ENCODE assay signal across 28 cellular contexts in the genomic region with DNA sequence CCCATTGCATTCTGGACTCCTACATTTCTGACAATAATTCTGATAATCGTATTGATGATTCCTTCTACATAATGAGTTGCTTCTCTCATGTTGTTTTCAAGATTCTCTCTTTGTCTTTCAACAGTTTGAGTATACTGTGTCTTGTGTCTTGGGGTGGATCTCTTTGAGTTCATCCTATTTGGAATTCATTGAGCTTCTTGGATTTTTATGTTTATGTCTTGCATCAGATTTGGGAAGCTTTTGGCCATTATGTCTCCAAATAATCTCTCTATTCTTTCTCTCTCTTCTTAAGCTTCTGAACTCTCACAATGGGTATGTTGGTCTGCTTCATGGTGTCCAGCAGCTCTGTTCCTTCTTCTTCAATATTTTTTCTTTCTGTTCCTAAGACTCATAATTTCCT.
"Had no signal": no experiment of that assay in that cellular context is flagged by ENCODE, and none has a peak within 500 bp of the region (broad histone marks: within the 10 kb centered on the region; RNA-seq: fewer than 3 reads in every experiment).

No MANE protein-coding gene starts in this region.

- H3K27me3 ChIP-seq: stomach, suprapubic skin, testis, thyroid gland, tibial artery, tibial nerve, transverse colon, upper lobe of left lung, upper lobe of right lung, uterus, vagina had no signal

- H3K4me3 Mint-ChIP-seq: stimulated activated effector memory CD8-positive, alpha-beta T cell treated with anti-CD3 and anti-CD28 coated beads, Interleukin-12 subunit alpha, Interleukin-12 subunit beta, amount 100 ng/mL, for 72 hours; stimulated activated memory B cell treated with anti-CD40 and anti-IgM and Interleukin-4, amounts not matched to agents 10 μg/mL and 1 μg/mL and 100 μg/mL, for 72 hours; stimulated activated naive B cell treated with anti-CD40 and anti-IgM and Interleukin-4, amounts not matched to agents 10 μg/mL and 1 μg/mL and 100 μg/mL, for 72 hours; stimulated activated naive CD8-positive, alpha-beta T cell treated with anti-CD3 and anti-CD28 coated beads, Interleukin-15, amount 100 ng/mL, for 72 hours; stimulated activated naive CD8-positive, alpha-beta T cell treated with anti-CD3 and anti-CD28 coated beads, Interleukin-15, Interleukin-2, amounts not matched to agents 100 ng/mL and 50 ng/mL, for 24 hours; type B pancreatic cell had no signal

- H3K36me3 Mint-ChIP-seq: stimulated activated effector memory CD8-positive, alpha-beta T cell treated with anti-CD3 and anti-CD28 coated beads, Interleukin-12 subunit alpha, Interleukin-12 subunit beta, amount 100 ng/mL, for 72 hours; type B pancreatic cell had no signal

- H3K4me3 ChIP-seq: stomach, suprapubic skin, testis, thoracic aorta, thyroid gland, tibial artery, tibial nerve, transverse colon, upper lobe of left lung, upper lobe of right lung, uterus, vagina had no signal

- H3K27me3 Mint-ChIP-seq: stimulated activated memory B cell treated with anti-CD40 and anti-IgM and Interleukin-4, amounts not matched to agents 10 μg/mL and 1 μg/mL and 100 μg/mL, for 72 hours; stimulated activated naive B cell treated with anti-CD40 and anti-IgM and Interleukin-4, amounts not matched to agents 10 μg/mL and 1 μg/mL and 100 μg/mL, for 72 hours; stimulated activated naive CD8-positive, alpha-beta T cell treated with anti-CD3 and anti-CD28 coated beads, Interleukin-15, amount 100 ng/mL, for 72 hours; stimulated activated naive CD8-positive, alpha-beta T cell treated with anti-CD3 and anti-CD28 coated beads, Interleukin-15, Interleukin-2, amounts not matched to agents 100 ng/mL and 50 ng/mL, for 24 hours; type B pancreatic cell had no signal

- H3K4me1 ChIP-seq: stomach, suprapubic skin, testis, thyroid gland, tibial artery, tibial nerve, transverse colon, upper lobe of left lung, upper lobe of right lung, uterus, vagina had no signal

- DNase-seq: stimulated activated CD4-positive, alpha-beta T cell treated with anti-CD3 and anti-CD28 coated beads, Interleukin-2, amount 100 ng/mL, for 48 hours; stimulated activated CD4-positive, alpha-beta T cell treated with anti-CD3 and anti-CD28 coated beads, Interleukin-4, amount 100 ng/mL, for 1 hour; stimulated activated CD4-positive, alpha-beta T cell treated with anti-CD3 and anti-CD28 coated beads, Interleukin-4, amount 100 ng/mL, for 24 hours; stimulated activated CD4-positive, alpha-beta T cell treated with anti-CD3 and anti-CD28 coated beads, Interleukin-4, amount 100 ng/mL, for 4 hours; stimulated activated CD8-positive, alpha-beta memory T cell treated with anti-CD3 and anti-CD28 coated beads, Interleukin-4, amount 100 ng/mL, for 48 hours; stimulated activated naive B cell treated with anti-CD40 and anti-IgM and Interleukin-4, amounts not matched to agents 10 μg/mL and 1 μg/mL and 100 μg/mL, for 72 hours; stimulated activated naive CD4-positive, alpha-beta T cell; stimulated activated naive CD4-positive, alpha-beta T cell treated with Interleukin-2 at 50 U/mL for 16 hours; stimulated activated naive CD8-positive, alpha-beta T cell treated with anti-CD3 and anti-CD28 coated beads, Interleukin-15, amount 100 ng/mL, for 72 hours; stimulated activated naive CD8-positive, alpha-beta T cell treated with anti-CD3 and anti-CD28 coated beads, Interleukin-15, Interleukin-2, amounts not matched to agents 100 U/mL and 50 U/mL, for 24 hours; stomach; substantia nigra; testis; thyroid gland; tibial artery; transverse colon; trophoblast cell; upper lobe of left lung; upper lobe of right lung; uterus had no signal

- H3K4me1 Mint-ChIP-seq: stimulated activated effector memory CD8-positive, alpha-beta T cell treated with anti-CD3 and anti-CD28 coated beads, Interleukin-12 subunit alpha, Interleukin-12 subunit beta, amount 100 ng/mL, for 72 hours; stimulated activated memory B cell treated with anti-CD40 and anti-IgM and Interleukin-4, amounts not matched to agents 10 μg/mL and 1 μg/mL and 100 μg/mL, for 72 hours; stimulated activated naive CD8-positive, alpha-beta T cell treated with anti-CD3 and anti-CD28 coated beads, Interleukin-15, amount 100 ng/mL, for 72 hours had no signal

- H3K36me3 ChIP-seq: stomach, suprapubic skin, thoracic aorta, thyroid gland, tibial artery, tibial nerve, transverse colon, upper lobe of left lung, upper lobe of right lung, uterus, vagina had no signal

- H3K27ac Mint-ChIP-seq: stimulated activated effector memory CD8-positive, alpha-beta T cell treated with anti-CD3 and anti-CD28 coated beads, Interleukin-12 subunit alpha, Interleukin-12 subunit beta, amount 100 ng/mL, for 72 hours; stimulated activated memory B cell treated with anti-CD40 and anti-IgM and Interleukin-4, amounts not matched to agents 10 μg/mL and 1 μg/mL and 100 μg/mL, for 72 hours; stimulated activated naive B cell treated with anti-CD40 and anti-IgM and Interleukin-4, amounts not matched to agents 10 μg/mL and 1 μg/mL and 100 μg/mL, for 72 hours; stimulated activated naive CD8-positive, alpha-beta T cell treated with anti-CD3 and anti-CD28 coated beads, Interleukin-15, amount 100 ng/mL, for 72 hours; stimulated activated naive CD8-positive, alpha-beta T cell treated with anti-CD3 and anti-CD28 coated beads, Interleukin-15, Interleukin-2, amounts not matched to agents 100 ng/mL and 50 ng/mL, for 24 hours; type B pancreatic cell had no signal

- H3K27ac ChIP-seq: stomach, suprapubic skin, testis, thoracic aorta, thyroid gland, tibial artery, tibial nerve, transverse colon, upper lobe of left lung, upper lobe of right lung, uterus, vagina had no signal

- ATAC-seq: stimulated activated effector memory CD8-positive, alpha-beta T cell treated with anti-CD3 and anti-CD28 coated beads, Interleukin-12 subunit alpha, Interleukin-12 subunit beta, amount 100 ng/mL, for 72 hours; stimulated activated memory B cell treated with anti-CD40 and anti-IgM and Interleukin-4, amounts not matched to agents 10 μg/mL and 1 μg/mL and 100 μg/mL, for 72 hours; stimulated activated naive B cell treated with anti-CD40 and anti-IgM and Interleukin-4, amounts not matched to agents 10 μg/mL and 1 μg/mL and 100 μg/mL, for 72 hours; stimulated activated naive CD8-positive, alpha-beta T cell treated with anti-CD3 and anti-CD28 coated beads, Interleukin-15, amount 100 ng/mL, for 72 hours; stimulated activated naive CD8-positive, alpha-beta T cell treated with anti-CD3 and anti-CD28 coated beads, Interleukin-15, Interleukin-2, amounts not matched to agents 100 U/mL and 50 U/mL, for 24 hours; upper lobe of right lung had no signal

- H3K9me3 ChIP-seq: suprapubic skin, testis, thyroid gland, uterus, vagina had no signal
